Comparison of ENCODE assay signal across 23 cellular contexts in genomic region chr18:3823073-3823472, GRCh38.
"Had no signal": no experiment of that assay in that cellular context is flagged by ENCODE, and none has a peak within 500 bp of the region (broad histone marks: within the 10 kb centered on the region; RNA-seq: fewer than 3 reads in every experiment).

No MANE protein-coding gene starts in this region.

- DNase-seq: colonic mucosa; cortex of kidney; effector CD8-positive, alpha-beta T cell; effector memory CD8-positive, alpha-beta T cell; endodermal cell; foreskin keratinocyte; heart left ventricle; hypothalamus; immature natural killer cell; islet precursor cell; kidney; kidney glomerular epithelial cell; left cardiac atrium; left lung; left ventricle myocardium superior; lower lobe of right lung; mesenchymal stem cell; mucosa of descending colon; naive B cell had no signal

- H3K27me3 ChIP-seq: colonic mucosa, esophagus muscularis mucosa, foreskin keratinocyte, gastroesophageal sphincter, heart left ventricle, hepatocyte, left lung had no signal

- H3K36me3 ChIP-seq: colonic mucosa, esophagus muscularis mucosa, gastroesophageal sphincter, heart left ventricle, left lung, lower lobe of right lung had no signal

- H3K4me3 ChIP-seq: colonic mucosa, esophagus muscularis mucosa, gastroesophageal sphincter, heart left ventricle, hepatocyte, left lung, lower lobe of right lung, mucosa of descending colon had no signal

- H3K9me3 ChIP-seq: colonic mucosa, esophagus muscularis mucosa, gastroesophageal sphincter, left lung, lower lobe of right lung, mucosa of descending colon had no signal

- H3K4me1 ChIP-seq: colonic mucosa, esophagus muscularis mucosa, foreskin keratinocyte, gastroesophageal sphincter, heart left ventricle, left lung, lower lobe of right lung had no signal

- H3K27ac ChIP-seq: colonic mucosa, epithelial cell of prostate, esophagus muscularis mucosa, foreskin keratinocyte, gastroesophageal sphincter, heart left ventricle, hepatocyte, left lung, lower lobe of right lung had no signal
